ENCODE assay signal across 21 cellular contexts in the genomic region with DNA sequence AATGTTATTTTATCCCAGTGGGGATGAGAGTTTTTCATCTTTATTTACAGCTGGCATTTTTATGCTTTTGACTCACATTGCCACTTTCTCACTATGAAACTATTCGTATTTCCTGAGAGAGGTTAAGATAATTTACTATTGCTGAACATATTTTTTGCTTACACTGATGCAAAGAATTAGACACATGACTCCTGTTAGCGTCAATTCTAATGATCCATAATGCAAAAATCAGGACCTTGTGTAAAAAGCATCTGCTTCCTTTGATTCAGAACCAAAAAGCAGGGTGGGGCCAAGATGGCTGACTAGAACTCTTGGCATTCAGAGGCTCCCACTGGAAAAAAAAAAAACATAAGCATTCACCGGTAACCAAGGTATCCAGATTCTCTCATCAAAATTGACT.
"Had no signal": no experiment of that assay in that cellular context is flagged by ENCODE, and none has a peak within 500 bp of the region (broad histone marks: within the 10 kb centered on the region; RNA-seq: fewer than 3 reads in every experiment).

No MANE protein-coding gene starts in this region.

- H3K4me1 ChIP-seq: neural progenitor cell, psoas muscle, suprapubic skin, transverse colon, uterus had no signal

- H3K9me3 ChIP-seq: mucosa of descending colon, ovary, psoas muscle, suprapubic skin, transverse colon, uterus had no signal

- ATAC-seq: activated T-cell treated with anti-CD3 and anti-CD28 coated beads, Interleukin-2, amount 50 U/mL, for 72 hours; effector memory CD8-positive, alpha-beta T cell; mucosa of descending colon; psoas muscle; right cardiac atrium; stimulated activated naive CD8-positive, alpha-beta T cell treated with anti-CD3 and anti-CD28 coated beads, Interleukin-15, amount 100 ng/mL, for 72 hours had no signal

- H2AFZ ChIP-seq: neural progenitor cell had no signal

- DNase-seq: activated CD4-positive, alpha-beta T cell treated with anti-CD3 and anti-CD28 coated beads for 1 hour; activated CD8-positive, alpha-beta memory T cell treated with anti-CD3 and anti-CD28 coated beads for 24 hours; activated effector memory CD4-positive, alpha-beta T cell treated with anti-CD3 and anti-CD28 coated beads, Interleukin-2, amount 50 U/mL, for 16 hours; activated T-cell treated with anti-CD3 and anti-CD28 coated beads, Interleukin-2, amount 50 U/mL, for 72 hours; effector memory CD8-positive, alpha-beta T cell; head of caudate nucleus; mucosa of descending colon; naive B cell; right cardiac atrium; small intestine; stimulated activated CD4-positive, alpha-beta T cell treated with anti-CD3 and anti-CD28 coated beads, Interleukin-4, amount 100 ng/mL, for 1 hour; stimulated activated naive CD8-positive, alpha-beta T cell treated with anti-CD3 and anti-CD28 coated beads, Interleukin-15, amount 100 ng/mL, for 72 hours; T-helper 2 cell; transverse colon; uterus had no signal

- H3K4me2 ChIP-seq: neural progenitor cell had no signal

- H3K27me3 ChIP-seq: cardiac muscle cell, neural progenitor cell, ovary, suprapubic skin, transverse colon, uterus had no signal

- H3K4me3 ChIP-seq: cardiac muscle cell, mucosa of descending colon, neural progenitor cell, ovary, psoas muscle, suprapubic skin, transverse colon, uterus had no signal

- H3K27ac ChIP-seq: cardiac muscle cell, neural progenitor cell, ovary, psoas muscle, suprapubic skin, transverse colon, uterus, VCaP had no signal

- H3K36me3 ChIP-seq: cardiac muscle cell, neural progenitor cell, ovary, suprapubic skin, transverse colon, uterus had no signal

- H3K9ac ChIP-seq: neural progenitor cell had no signal
